ENCODE assay signal across 28 cellular contexts in the genomic region with DNA sequence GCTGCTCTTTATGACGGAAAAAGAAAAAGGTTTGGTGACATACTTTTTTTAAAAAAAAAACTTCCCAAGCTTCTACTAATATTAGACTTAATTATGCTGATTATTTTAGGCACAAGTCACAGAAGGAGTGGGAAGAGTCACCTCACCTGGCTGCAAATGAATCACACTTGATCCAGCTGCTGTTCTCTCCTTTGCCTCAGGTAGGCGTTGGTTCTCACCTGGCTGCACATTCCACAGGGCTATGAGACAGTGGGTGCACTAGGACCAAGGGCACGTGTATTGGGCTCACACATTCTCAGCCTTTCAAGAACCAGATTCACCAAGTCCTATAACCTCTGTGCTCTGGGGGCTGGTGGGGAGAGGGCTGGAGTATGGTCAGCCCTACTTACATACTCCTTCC.
DNase-seq lines count a peak whose midpoint lies in the region; ATAC-seq and TF ChIP-seq lines count a peak whose summit lies in the region.
"Had no signal": no experiment of that assay in that cellular context is flagged by ENCODE, and none has a peak within 500 bp of the region (broad histone marks: within the 10 kb centered on the region; RNA-seq: fewer than 3 reads in every experiment).

No MANE protein-coding gene starts in this region.

- TF ChIP-seq POLR2A in GM18505 (IDR thresholded peaks at IDR 0.05; ENCODE audit: borderline replicate concordance, extremely low read depth, insufficient read depth, insufficient read length): no peak

- CTCF ChIA-PET in WTC11 (lab: Charles Lee): interaction anchor here (0.6 to 2.3 kb wide), 22 partner anchors 12 to 488 kb away, joined by 3 to 9 read pairs (median 4); no protein-coding TSS in a partner anchor

- H3K9me3 Mint-ChIP-seq in WTC11: no peaks in the 10 kb centered on the region
- H3K9me3 Mint-ChIP-seq: activated B cell treated with CpG ODN at 0.5 μM for 24 hours; activated T-helper 2 cell treated with anti-CD3 and anti-CD28 coated beads, Interferon-gamma antibody, Interleukin-2, Interleukin-4, amounts not matched to agents 10 μg/mL and 5 μg/mL and 100 μg/mL, durations not matched to agents 14 hours and 24 hours and 36 hours; dendritic cell treated with granulocyte-macrophage colony-stimulating factor and Interleukin-4, amounts not matched to agents 40 ng/mL and 50 ng/mL, for 4 days; immature natural killer cell; natural killer cell treated with Interleukin-12 subunit alpha and Interleukin-12 subunit beta and Interleukin-15 and Interleukin-18, amount 100 ng/mL, for 72 hours; stimulated activated memory B cell treated with anti-CD40 and anti-IgM and Interleukin-4, amounts not matched to agents 10 μg/mL and 1 μg/mL and 100 μg/mL, for 72 hours had no signal

- no peak for TF ChIP-seq EP300 in Ishikawa (IDR thresholded peaks at IDR 0.05; ENCODE audit: borderline replicate concordance)

- H3K27ac Mint-ChIP-seq in WTC11: no peak overlapping the region
- H3K27ac Mint-ChIP-seq: activated B cell treated with CpG ODN at 0.5 μM for 24 hours; activated naive CD8-positive, alpha-beta T cell; activated T-helper 2 cell treated with anti-CD3 and anti-CD28 coated beads, Interferon-gamma antibody, Interleukin-2, Interleukin-4, amounts not matched to agents 10 μg/mL and 5 μg/mL and 100 μg/mL, durations not matched to agents 14 hours and 24 hours and 36 hours; dendritic cell treated with granulocyte-macrophage colony-stimulating factor and Interleukin-4, amounts not matched to agents 40 ng/mL and 50 ng/mL, for 4 days; immature natural killer cell; natural killer cell treated with Interleukin-12 subunit alpha and Interleukin-12 subunit beta and Interleukin-15 and Interleukin-18, amount 100 ng/mL, for 72 hours; stimulated activated memory B cell treated with anti-CD40 and anti-IgM and Interleukin-4, amounts not matched to agents 10 μg/mL and 1 μg/mL and 100 μg/mL, for 72 hours had no signal

- H3K4me3 ChIP-seq in GM06990 (replicated peaks; ENCODE audit: low read depth, low read length): no peak overlapping the region
- H3K4me3 ChIP-seq: spleen, uterus had no signal

- POLR2A ChIA-PET in WTC11 (lab: Charles Lee): no interaction called here

- ATAC-seq in WTC11: peak; percentile 87
- ATAC-seq in HG03045 (IDR thresholded peaks at IDR 0.05; ENCODE audit: unreplicated experiment): no peak
- ATAC-seq in HG02759 (IDR thresholded peaks at IDR 0.05; ENCODE audit: unreplicated experiment): no peak
- ATAC-seq in GM18505 (IDR thresholded peaks at IDR 0.05; ENCODE audit: unreplicated experiment): no peak
- ATAC-seq: stimulated activated memory B cell treated with anti-CD40 and anti-IgM and Interleukin-4, amounts not matched to agents 10 μg/mL and 1 μg/mL and 100 μg/mL, for 72 hours had no signal

- DNase-seq in GM06990 (ENCODE audit: extremely low read depth, insufficient read length) (no peak), WTC11 (ENCODE audit: low spot score) (peak; percentile 54), iPS DF 4.7 (ENCODE audit: extremely low read depth, low spot score) (peak; percentile 19)
- no peak for DNase-seq in stimulated activated CD4-positive, alpha-beta T cell treated with anti-CD3 and anti-CD28 coated beads, Interleukin-15, amount 100 ng/mL, for 24 hours
- DNase-seq: activated B cell treated with CpG ODN at 0.5 μM for 24 hours; activated CD4-positive, alpha-beta T cell treated with anti-CD3 and anti-CD28 coated beads, Interleukin-2, amount 50 U/mL, for 4 hours; activated CD8-positive, alpha-beta memory T cell treated with anti-CD3 and anti-CD28 coated beads, Interleukin-2, amount 50 U/mL, for 4 hours; aorta; BE2C; DMS79; glutamatergic neuron; immature natural killer cell; KBM-7; NCI-H1694; NCI-H524 treated with DMSO at 0.1 percent for 48 hours; spleen; stimulated activated CD4-positive, alpha-beta T cell treated with anti-CD3 and anti-CD28 coated beads, Interleukin-4, amount 100 ng/mL, for 1 hour; T1000; uterus had no signal

- H3K27me3 Mint-ChIP-seq in WTC11 (ENCODE audit: low read depth): peaks cover 57% of the 10 kb centered on the region
- H3K27me3 Mint-ChIP-seq: activated naive CD8-positive, alpha-beta T cell; dendritic cell treated with granulocyte-macrophage colony-stimulating factor and Interleukin-4, amounts not matched to agents 40 ng/mL and 50 ng/mL, for 4 days; natural killer cell treated with Interleukin-12 subunit alpha and Interleukin-12 subunit beta and Interleukin-15 and Interleukin-18, amount 100 ng/mL, for 72 hours had no signal

- no peaks in the 10 kb centered on the region for H3K36me3 Mint-ChIP-seq in WTC11
- H3K36me3 Mint-ChIP-seq: activated naive CD8-positive, alpha-beta T cell; natural killer cell treated with Interleukin-12 subunit alpha and Interleukin-12 subunit beta and Interleukin-15 and Interleukin-18, amount 100 ng/mL, for 72 hours; stimulated activated memory B cell treated with anti-CD40 and anti-IgM and Interleukin-4, amounts not matched to agents 10 μg/mL and 1 μg/mL and 100 μg/mL, for 72 hours had no signal

- peak; percentile 25 for TF ChIP-seq CTCF in GM06990 (IDR thresholded peaks at IDR 0.05; ENCODE audit: insufficient read depth, low read length, poor library complexity, severe bottlenecking)
- no peak for TF ChIP-seq CTCF in WTC11 (IDR thresholded peaks at IDR 0.05)

- peak; percentile 54 for TF ChIP-seq RAD21 in Ishikawa (IDR thresholded peaks at IDR 0.05; ENCODE audit: low read depth)

- no peaks in the 10 kb centered on the region for H3K36me3 ChIP-seq in GM06990 (ENCODE audit: control insufficient read depth, insufficient read depth, low read length)
- H3K36me3 ChIP-seq: BE2C, uterus had no signal

- H3K27me3 ChIP-seq in GM06990 (replicated peaks; ENCODE audit: control insufficient read depth, insufficient read depth, low read length): no peaks in the 10 kb centered on the region
- H3K27me3 ChIP-seq: BE2C, uterus had no signal

- no peak overlapping the region for H3K4me3 Mint-ChIP-seq in WTC11
- H3K4me3 Mint-ChIP-seq: activated B cell treated with CpG ODN at 0.5 μM for 24 hours; activated naive CD8-positive, alpha-beta T cell; dendritic cell treated with granulocyte-macrophage colony-stimulating factor and Interleukin-4, amounts not matched to agents 40 ng/mL and 50 ng/mL, for 4 days; immature natural killer cell; natural killer cell treated with Interleukin-12 subunit alpha and Interleukin-12 subunit beta and Interleukin-15 and Interleukin-18, amount 100 ng/mL, for 72 hours; stimulated activated memory B cell treated with anti-CD40 and anti-IgM and Interleukin-4, amounts not matched to agents 10 μg/mL and 1 μg/mL and 100 μg/mL, for 72 hours had no signal

- H3K4me1 Mint-ChIP-seq in WTC11: peaks cover 11% of the 10 kb centered on the region
- H3K4me1 Mint-ChIP-seq: activated B cell treated with CpG ODN at 0.5 μM for 24 hours; immature natural killer cell; stimulated activated memory B cell treated with anti-CD40 and anti-IgM and Interleukin-4, amounts not matched to agents 10 μg/mL and 1 μg/mL and 100 μg/mL, for 72 hours had no signal

TF ChIP-seq in Ishikawa, 13 proteins besides CTCF, POLR2A, EP300 and RAD21:
- TF ChIP-seq CREB1 (IDR thresholded peaks at IDR 0.05; ENCODE audit: low read depth) (no peak), ZBTB7A (IDR thresholded peaks at IDR 0.05; ENCODE audit: low read depth) (no peak), TAF1 (IDR thresholded peaks at IDR 0.05; ENCODE audit: low read depth) (no peak), TEAD4 (IDR thresholded peaks at IDR 0.05) (0 out of 2 replicates have a peak, but pooled peaks have one; percentile 31)

TF ChIP-seq in WTC11, 78 proteins besides CTCF, POLR2A, EP300 and RAD21:
- no peak for TF ChIP-seq ZNF423 (CRISPR knock-in tag; IDR thresholded peaks at IDR 0.05)
- TF ChIP-seq, protein P1, sequence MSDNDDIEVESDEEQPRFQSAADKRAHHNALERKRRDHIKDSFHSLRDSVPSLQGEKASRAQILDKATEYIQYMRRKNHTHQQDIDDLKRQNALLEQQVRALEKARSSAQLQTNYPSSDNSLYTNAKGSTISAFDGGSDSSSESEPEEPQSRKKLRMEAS (CRISPR knock-in tag; IDR thresholded peaks at IDR 0.05): no peak
- TF ChIP-seq, protein P2, sequence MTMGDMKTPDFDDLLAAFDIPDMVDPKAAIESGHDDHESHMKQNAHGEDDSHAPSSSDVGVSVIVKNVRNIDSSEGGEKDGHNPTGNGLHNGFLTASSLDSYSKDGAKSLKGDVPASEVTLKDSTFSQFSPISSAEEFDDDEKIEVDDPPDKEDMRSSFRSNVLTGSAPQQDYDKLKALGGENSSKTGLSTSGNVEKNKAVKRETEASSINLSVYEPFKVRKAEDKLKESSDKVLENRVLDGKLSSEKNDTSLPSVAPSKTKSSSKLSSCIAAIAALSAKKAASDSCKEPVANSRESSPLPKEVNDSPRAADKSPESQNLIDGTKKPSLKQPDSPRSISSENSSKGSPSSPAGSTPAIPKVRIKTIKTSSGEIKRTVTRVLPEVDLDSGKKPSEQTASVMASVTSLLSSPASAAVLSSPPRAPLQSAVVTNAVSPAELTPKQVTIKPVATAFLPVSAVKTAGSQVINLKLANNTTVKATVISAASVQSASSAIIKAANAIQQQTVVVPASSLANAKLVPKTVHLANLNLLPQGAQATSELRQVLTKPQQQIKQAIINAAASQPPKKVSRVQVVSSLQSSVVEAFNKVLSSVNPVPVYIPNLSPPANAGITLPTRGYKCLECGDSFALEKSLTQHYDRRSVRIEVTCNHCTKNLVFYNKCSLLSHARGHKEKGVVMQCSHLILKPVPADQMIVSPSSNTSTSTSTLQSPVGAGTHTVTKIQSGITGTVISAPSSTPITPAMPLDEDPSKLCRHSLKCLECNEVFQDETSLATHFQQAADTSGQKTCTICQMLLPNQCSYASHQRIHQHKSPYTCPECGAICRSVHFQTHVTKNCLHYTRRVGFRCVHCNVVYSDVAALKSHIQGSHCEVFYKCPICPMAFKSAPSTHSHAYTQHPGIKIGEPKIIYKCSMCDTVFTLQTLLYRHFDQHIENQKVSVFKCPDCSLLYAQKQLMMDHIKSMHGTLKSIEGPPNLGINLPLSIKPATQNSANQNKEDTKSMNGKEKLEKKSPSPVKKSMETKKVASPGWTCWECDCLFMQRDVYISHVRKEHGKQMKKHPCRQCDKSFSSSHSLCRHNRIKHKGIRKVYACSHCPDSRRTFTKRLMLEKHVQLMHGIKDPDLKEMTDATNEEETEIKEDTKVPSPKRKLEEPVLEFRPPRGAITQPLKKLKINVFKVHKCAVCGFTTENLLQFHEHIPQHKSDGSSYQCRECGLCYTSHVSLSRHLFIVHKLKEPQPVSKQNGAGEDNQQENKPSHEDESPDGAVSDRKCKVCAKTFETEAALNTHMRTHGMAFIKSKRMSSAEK (CRISPR knock-in tag; IDR thresholded peaks at IDR 0.05; ENCODE audit: borderline replicate concordance): no peak
- TF ChIP-seq GRHL2 (CRISPR knock-in tag; IDR thresholded peaks at IDR 0.05; ENCODE audit: insufficient replicate concordance, severe bottlenecking): no peak
- TF ChIP-seq FOXK1 (CRISPR knock-in tag; IDR thresholded peaks at IDR 0.05): no peak
- no peak for TF ChIP-seq NR3C1 (CRISPR knock-in tag; conservative IDR thresholded peaks at IDR 0.05; ENCODE audit: low read depth)
- TF ChIP-seq CBFB (CRISPR knock-in tag; IDR thresholded peaks at IDR 0.05; ENCODE audit: low read depth): no peak

Comparison
In these comparisons a context has a peak if more than half of its experiments do, and no peak if none do; other contexts are left out.
1. DNase-seq: peak in WTC11 (single experiment) and iPS DF 4.7 (single experiment); none in GM06990 (single experiment) and stimulated activated CD4-positive, alpha-beta T cell treated with anti-CD3 and anti-CD28 coated beads, Interleukin-15, amount 100 ng/mL, for 24 hours (single experiment).